1 cellular context compared by ENCODE assay signal in the genomic region with DNA sequence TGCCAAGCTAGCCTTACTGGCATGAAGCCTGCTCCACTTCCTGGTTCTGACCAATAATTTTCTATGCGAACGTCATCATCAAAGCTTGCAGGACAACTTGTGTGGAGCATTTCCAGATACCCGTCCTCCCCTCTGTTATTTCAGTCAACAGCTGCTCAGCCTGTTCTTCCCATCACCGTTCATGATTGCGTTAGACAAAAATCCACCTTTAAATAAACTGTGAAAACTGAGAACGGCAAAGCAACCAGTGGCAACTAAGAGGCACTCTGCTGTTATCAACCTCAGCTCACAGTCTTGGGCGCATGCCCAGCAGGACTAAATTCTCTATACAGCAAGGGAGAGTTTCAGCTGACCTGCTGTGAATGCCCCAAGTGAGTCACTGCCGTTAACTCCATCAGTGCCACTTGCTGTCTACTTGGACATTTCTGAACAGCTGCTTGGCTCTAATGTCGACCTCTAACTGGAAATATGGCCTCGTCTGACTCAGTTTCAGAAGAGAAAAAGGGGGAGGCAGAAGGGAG.
TF ChIP-seq lines count a peak whose summit lies in the region.

No MANE protein-coding gene starts in this region.

TF ChIP-seq in K562, 482 proteins besides CTCF, POLR2A, EP300 and RAD21 (continued from another document and continues in another):
- TF ChIP-seq, protein P1, sequence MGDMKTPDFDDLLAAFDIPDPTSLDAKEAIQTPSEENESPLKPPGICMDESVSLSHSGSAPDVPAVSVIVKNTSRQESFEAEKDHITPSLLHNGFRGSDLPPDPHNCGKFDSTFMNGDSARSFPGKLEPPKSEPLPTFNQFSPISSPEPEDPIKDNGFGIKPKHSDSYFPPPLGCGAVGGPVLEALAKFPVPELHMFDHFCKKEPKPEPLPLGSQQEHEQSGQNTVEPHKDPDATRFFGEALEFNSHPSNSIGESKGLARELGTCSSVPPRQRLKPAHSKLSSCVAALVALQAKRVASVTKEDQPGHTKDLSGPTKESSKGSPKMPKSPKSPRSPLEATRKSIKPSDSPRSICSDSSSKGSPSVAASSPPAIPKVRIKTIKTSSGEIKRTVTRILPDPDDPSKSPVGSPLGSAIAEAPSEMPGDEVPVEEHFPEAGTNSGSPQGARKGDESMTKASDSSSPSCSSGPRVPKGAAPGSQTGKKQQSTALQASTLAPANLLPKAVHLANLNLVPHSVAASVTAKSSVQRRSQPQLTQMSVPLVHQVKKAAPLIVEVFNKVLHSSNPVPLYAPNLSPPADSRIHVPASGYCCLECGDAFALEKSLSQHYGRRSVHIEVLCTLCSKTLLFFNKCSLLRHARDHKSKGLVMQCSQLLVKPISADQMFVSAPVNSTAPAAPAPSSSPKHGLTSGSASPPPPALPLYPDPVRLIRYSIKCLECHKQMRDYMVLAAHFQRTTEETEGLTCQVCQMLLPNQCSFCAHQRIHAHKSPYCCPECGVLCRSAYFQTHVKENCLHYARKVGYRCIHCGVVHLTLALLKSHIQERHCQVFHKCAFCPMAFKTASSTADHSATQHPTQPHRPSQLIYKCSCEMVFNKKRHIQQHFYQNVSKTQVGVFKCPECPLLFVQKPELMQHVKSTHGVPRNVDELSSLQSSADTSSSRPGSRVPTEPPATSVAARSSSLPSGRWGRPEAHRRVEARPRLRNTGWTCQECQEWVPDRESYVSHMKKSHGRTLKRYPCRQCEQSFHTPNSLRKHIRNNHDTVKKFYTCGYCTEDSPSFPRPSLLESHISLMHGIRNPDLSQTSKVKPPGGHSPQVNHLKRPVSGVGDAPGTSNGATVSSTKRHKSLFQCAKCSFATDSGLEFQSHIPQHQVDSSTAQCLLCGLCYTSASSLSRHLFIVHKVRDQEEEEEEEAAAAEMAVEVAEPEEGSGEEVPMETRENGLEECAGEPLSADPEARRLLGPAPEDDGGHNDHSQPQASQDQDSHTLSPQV (IDR thresholded peaks at IDR 0.05), result peak; percentile 24; the same call in 1 of the 2 replicates
- TF ChIP-seq SUPT5H (IDR thresholded peaks at IDR 0.05), result no peak
- TF ChIP-seq, protein P2, sequence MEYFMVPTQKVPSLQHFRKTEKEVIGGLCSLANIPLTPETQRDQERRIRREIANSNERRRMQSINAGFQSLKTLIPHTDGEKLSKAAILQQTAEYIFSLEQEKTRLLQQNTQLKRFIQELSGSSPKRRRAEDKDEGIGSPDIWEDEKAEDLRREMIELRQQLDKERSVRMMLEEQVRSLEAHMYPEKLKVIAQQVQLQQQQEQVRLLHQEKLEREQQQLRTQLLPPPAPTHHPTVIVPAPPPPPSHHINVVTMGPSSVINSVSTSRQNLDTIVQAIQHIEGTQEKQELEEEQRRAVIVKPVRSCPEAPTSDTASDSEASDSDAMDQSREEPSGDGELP (CRISPR knock-in tag; IDR thresholded peaks at IDR 0.05; ENCODE audit: borderline replicate concordance), result peak; percentile 38
- TF ChIP-seq MGA (IDR thresholded peaks at IDR 0.05), result no peak
- no peak for TF ChIP-seq ZNF695 (CRISPR knock-in tag; IDR thresholded peaks at IDR 0.05)
- TF ChIP-seq, protein P3, sequence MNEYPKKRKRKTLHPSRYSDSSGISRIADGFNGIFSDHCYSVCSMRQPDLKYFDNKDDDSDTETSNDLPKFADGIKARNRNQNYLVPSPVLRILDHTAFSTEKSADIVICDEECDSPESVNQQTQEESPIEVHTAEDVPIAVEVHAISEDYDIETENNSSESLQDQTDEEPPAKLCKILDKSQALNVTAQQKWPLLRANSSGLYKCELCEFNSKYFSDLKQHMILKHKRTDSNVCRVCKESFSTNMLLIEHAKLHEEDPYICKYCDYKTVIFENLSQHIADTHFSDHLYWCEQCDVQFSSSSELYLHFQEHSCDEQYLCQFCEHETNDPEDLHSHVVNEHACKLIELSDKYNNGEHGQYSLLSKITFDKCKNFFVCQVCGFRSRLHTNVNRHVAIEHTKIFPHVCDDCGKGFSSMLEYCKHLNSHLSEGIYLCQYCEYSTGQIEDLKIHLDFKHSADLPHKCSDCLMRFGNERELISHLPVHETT (CRISPR knock-in tag; conservative IDR thresholded peaks at IDR 0.05 in 1 of 2, IDR thresholded peaks at IDR 0.05 in 1 of 2), result peak in 1 of 2 experiments; percentile 68; a peak in 1 of 4 replicates
- TF ChIP-seq ZBTB43 (CRISPR knock-in tag; IDR thresholded peaks at IDR 0.05), result no peak
- peak; percentile 62 for TF ChIP-seq DPF2 (IDR thresholded peaks at IDR 0.05)
- TF ChIP-seq, protein P4, sequence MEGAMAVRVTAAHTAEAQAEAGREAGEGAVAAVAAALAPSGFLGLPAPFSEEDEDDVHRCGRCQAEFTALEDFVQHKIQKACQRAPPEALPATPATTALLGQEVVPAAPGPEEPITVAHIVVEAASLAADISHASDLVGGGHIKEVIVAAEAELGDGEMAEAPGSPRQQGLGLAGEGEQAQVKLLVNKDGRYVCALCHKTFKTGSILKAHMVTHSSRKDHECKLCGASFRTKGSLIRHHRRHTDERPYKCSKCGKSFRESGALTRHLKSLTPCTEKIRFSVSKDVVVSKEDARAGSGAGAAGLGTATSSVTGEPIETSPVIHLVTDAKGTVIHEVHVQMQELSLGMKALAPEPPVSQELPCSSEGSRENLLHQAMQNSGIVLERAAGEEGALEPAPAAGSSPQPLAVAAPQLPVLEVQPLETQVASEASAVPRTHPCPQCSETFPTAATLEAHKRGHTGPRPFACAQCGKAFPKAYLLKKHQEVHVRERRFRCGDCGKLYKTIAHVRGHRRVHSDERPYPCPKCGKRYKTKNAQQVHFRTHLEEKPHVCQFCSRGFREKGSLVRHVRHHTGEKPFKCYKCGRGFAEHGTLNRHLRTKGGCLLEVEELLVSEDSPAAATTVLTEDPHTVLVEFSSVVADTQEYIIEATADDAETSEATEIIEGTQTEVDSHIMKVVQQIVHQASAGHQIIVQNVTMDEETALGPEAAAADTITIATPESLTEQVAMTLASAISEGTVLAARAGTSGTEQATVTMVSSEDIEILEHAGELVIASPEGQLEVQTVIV (CRISPR knock-in tag; IDR thresholded peaks at IDR 0.05; ENCODE audit: borderline replicate concordance), result no peak
- no peak for TF ChIP-seq POLR3G (IDR thresholded peaks at IDR 0.05; ENCODE audit: extremely low read depth, insufficient read length, insufficient replicate concordance)
- TF ChIP-seq JUN (IDR thresholded peaks at IDR 0.05; ENCODE audit: borderline replicate concordance, low read depth, low read length), result peak; percentile 76
- no peak for TF ChIP-seq JUN (CRISPR knock-in tag; IDR thresholded peaks at IDR 0.05; ENCODE audit: borderline replicate concordance)
- no peak for TF ChIP-seq LCOR (CRISPR knock-in tag; IDR thresholded peaks at IDR 0.05)
- TF ChIP-seq FOS (IDR thresholded peaks at IDR 0.05; ENCODE audit: extremely low read depth, insufficient read length), result peak; percentile 34
- no peak for TF ChIP-seq EHMT2 (IDR thresholded peaks at IDR 0.05)
- TF ChIP-seq ZNF224 (CRISPR knock-in tag; IDR thresholded peaks at IDR 0.05), result no peak
- TF ChIP-seq RNF2 (IDR thresholded peaks at IDR 0.05), result peak; percentile 34; the same call in 1 of the 2 replicates
- TF ChIP-seq OTX1 (CRISPR knock-in tag; IDR thresholded peaks at IDR 0.05), result no peak
- no peak for TF ChIP-seq ZKSCAN3 (CRISPR knock-in tag; IDR thresholded peaks at IDR 0.05)
- TF ChIP-seq, protein P5, sequence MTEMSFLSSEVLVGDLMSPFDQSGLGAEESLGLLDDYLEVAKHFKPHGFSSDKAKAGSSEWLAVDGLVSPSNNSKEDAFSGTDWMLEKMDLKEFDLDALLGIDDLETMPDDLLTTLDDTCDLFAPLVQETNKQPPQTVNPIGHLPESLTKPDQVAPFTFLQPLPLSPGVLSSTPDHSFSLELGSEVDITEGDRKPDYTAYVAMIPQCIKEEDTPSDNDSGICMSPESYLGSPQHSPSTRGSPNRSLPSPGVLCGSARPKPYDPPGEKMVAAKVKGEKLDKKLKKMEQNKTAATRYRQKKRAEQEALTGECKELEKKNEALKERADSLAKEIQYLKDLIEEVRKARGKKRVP (CRISPR knock-in tag; IDR thresholded peaks at IDR 0.05), result no peak
- TF ChIP-seq ZBTB1 (CRISPR knock-in tag; IDR thresholded peaks at IDR 0.05; ENCODE audit: borderline replicate concordance, low read depth), result no peak
- no peak for TF ChIP-seq CTBP1 (IDR thresholded peaks at IDR 0.05; ENCODE audit: borderline replicate concordance)
- no peak for TF ChIP-seq CBX1 (IDR thresholded peaks at IDR 0.05; ENCODE audit: low read depth)
- no peak for TF ChIP-seq ESRRB (CRISPR knock-in tag; IDR thresholded peaks at IDR 0.05; ENCODE audit: borderline replicate concordance)
- peak; percentile 69 for TF ChIP-seq ELF1 (tag; IDR thresholded peaks at IDR 0.05)
- no peak for TF ChIP-seq DMBX1 (CRISPR knock-in tag; IDR thresholded peaks at IDR 0.05; ENCODE audit: borderline replicate concordance)
- peak; percentile 92 for TF ChIP-seq ZNF766 (CRISPR knock-in tag; conservative IDR thresholded peaks at IDR 0.05)
- no peak for TF ChIP-seq NELFE (IDR thresholded peaks at IDR 0.05; ENCODE audit: insufficient read depth, insufficient read length)
- TF ChIP-seq GABPA (tag; conservative IDR thresholded peaks at IDR 0.05; ENCODE audit: low read depth), result 0 out of 2 replicates have a peak, but pooled peaks have one; percentile 22
- TF ChIP-seq HLTF (IDR thresholded peaks at IDR 0.05), result no peak
- peak; percentile 86 for TF ChIP-seq JUND (IDR thresholded peaks at IDR 0.05; ENCODE audit: borderline replicate concordance, low read depth, low read length)
- TF ChIP-seq JUND (tag; IDR thresholded peaks at IDR 0.05; ENCODE audit: borderline replicate concordance, low read depth, low read length), result peak; percentile 88
